In genomic region chr11:124760205-124760652, GRCh38 we compare ENCODE assay signal across 9 cellular contexts. TPM values are rescaled to one million over a fixed set of nuclear protein-coding genes. Genes with fewer than 3 reads are reported as not detected.
DNase-seq lines count a peak whose midpoint lies in the region; ATAC-seq and TF ChIP-seq lines count a peak whose summit lies in the region.
"Had no signal": no experiment of that assay in that cellular context is flagged by ENCODE, and none has a peak within 500 bp of the region (broad histone marks: within the 10 kb centered on the region; RNA-seq: fewer than 3 reads in every experiment).

No MANE protein-coding gene starts in this region.

- H3K4me3 ChIP-seq in stomach smooth muscle (ENCODE audit: low read length in 2 of 2), result peak overlapping the region; percentile 46 to 77

- H3K27ac ChIP-seq in stomach smooth muscle (ENCODE audit: low read length), result peak overlapping the region; percentile 55

- peaks cover 53 to 67% of the 10 kb centered on the region in 2 donors for H3K27me3 ChIP-seq in stomach smooth muscle (ENCODE audit: control insufficient read depth in 1 of 2, insufficient read depth in 2 of 2, low read length in 2 of 2)

- peaks cover 43% of the 10 kb centered on the region for H3K4me1 ChIP-seq in stomach smooth muscle (ENCODE audit: control insufficient read depth, insufficient read depth, low read length)

- H3K36me3 ChIP-seq in stomach smooth muscle (ENCODE audit: control insufficient read depth in 2 of 2, insufficient read depth in 2 of 2, low read length in 2 of 2), result peaks cover 0 to 4% of the 10 kb centered on the region in 2 donors

- ATAC-seq in HG03354 (IDR thresholded peaks at IDR 0.05; ENCODE audit: poor library complexity, severe bottlenecking, unreplicated experiment), result peak; percentile 35
- ATAC-seq in left ventricle myocardium superior, result peak; percentile 22
- ATAC-seq in HG02973 (IDR thresholded peaks at IDR 0.05; ENCODE audit: unreplicated experiment), result no peak

- peak; percentile 53 for TF ChIP-seq POLR2A in GM19193 (IDR thresholded peaks at IDR 0.05; ENCODE audit: extremely low read depth, insufficient read depth, insufficient read length)

- H3K9ac ChIP-seq in stomach smooth muscle (ENCODE audit: low read length in 2 of 2), result peak overlapping the region in 1 of 2 donors; percentile 45

- no peaks in the 10 kb centered on the region for H3K9me3 ChIP-seq in stomach smooth muscle (ENCODE audit: control insufficient read depth in 2 of 2, low read length in 2 of 2)

- intact Hi-C loops in left ventricle myocardium superior (cut with micrococcal nuclease), result loop anchor here (10.0 kb wide), 1 partner anchor 95 kb away; no protein-coding TSS in a partner anchor

- DNase-seq in left ventricle myocardium superior, result peak; percentile 65
- DNase-seq in activated CD4-positive, alpha-beta T cell treated with anti-CD3 and anti-CD28 coated beads, Interleukin-2, amount 50 U/mL, for 48 hours, result no peak
- no peak for DNase-seq in activated CD8-positive, alpha-beta memory T cell treated with anti-CD3 and anti-CD28 coated beads, Interleukin-2, amount 50 U/mL, for 48 hours
- no peak for DNase-seq in NCI-H526 (lab: John Stamatoyannopoulos, UW)
- DNase-seq: SIG-M5 had no signal

RNA-seq across cellular contexts. Expression of gene ESAM, which starts 1.9 kb away (rescaled TPM):
- 40.5 TPM for total RNA-seq in left ventricle myocardium superior

RNA-seq across cellular contexts. Expression of gene VSIG2, which starts 8.2 kb away (rescaled TPM):
- 1.1 TPM for total RNA-seq in left ventricle myocardium superior

RNA-seq across cellular contexts. Expression of gene NRGN, which starts 20.5 kb away (rescaled TPM):
- 4.1 TPM for total RNA-seq in left ventricle myocardium superior

RNA-seq across cellular contexts. Expression of gene MSANTD2, which starts 40.0 kb away (rescaled TPM):
- total RNA-seq in left ventricle myocardium superior, result 3.4 TPM
